ENCODE assay signal across 8 cellular contexts in genomic region chr12:96120359-96121100, GRCh38.
DNase-seq lines count a peak whose midpoint lies in the region; ATAC-seq and TF ChIP-seq lines count a peak whose summit lies in the region.

No MANE protein-coding gene starts in this region.

- H3K79me2 ChIP-seq in DND-41 (ENCODE audit: insufficient read depth, low read length): no peaks in the 10 kb centered on the region

- H3K4me3 ChIP-seq in DND-41 (ENCODE audit: low read depth in 1 of 2, low read length in 2 of 2): no peak overlapping the region
- H3K4me3 ChIP-seq in coronary artery: no peak overlapping the region

- H2AFZ ChIP-seq in DND-41 (ENCODE audit: low read depth, low read length): no peak overlapping the region

- no peaks in the 10 kb centered on the region for H3K9me3 ChIP-seq in DND-41 (ENCODE audit: insufficient read depth, low read length, severe bottlenecking)

- no peak overlapping the region for H3K4me3 Mint-ChIP-seq in effector memory CD8-positive, alpha-beta T cell

- peaks cover 6 to 7% of the 10 kb centered on the region in 2 donors for H3K4me1 Mint-ChIP-seq in effector memory CD8-positive, alpha-beta T cell (ENCODE audit: low read depth in 2 of 2)

- no peak overlapping the region for H3K9ac ChIP-seq in DND-41 (ENCODE audit: low read depth, low read length)

- no peaks in the 10 kb centered on the region for H3K9me3 Mint-ChIP-seq in effector memory CD8-positive, alpha-beta T cell

- peaks cover 2% of the 10 kb centered on the region for H3K27me3 ChIP-seq in DND-41 (ENCODE audit: insufficient read depth, low read length, poor library complexity)

- TF ChIP-seq CTCF in DND-41 (IDR thresholded peaks at IDR 0.05; ENCODE audit: borderline replicate concordance, extremely low read depth, low read length, poor library complexity, severe bottlenecking) (no peak), coronary artery (IDR thresholded peaks at IDR 0.05) (no peak)

- H3K36me3 Mint-ChIP-seq in effector memory CD8-positive, alpha-beta T cell (ENCODE audit: insufficient read depth): no peaks in the 10 kb centered on the region

- H4K20me1 ChIP-seq in DND-41 (ENCODE audit: insufficient read depth, low read length): no peaks in the 10 kb centered on the region

- no peak overlapping the region for H3K27ac Mint-ChIP-seq in effector memory CD8-positive, alpha-beta T cell

- DNase-seq in DND-41: no peak
- DNase-seq in effector memory CD8-positive, alpha-beta T cell: no peak
- no peak for DNase-seq in coronary artery (ENCODE audit: low spot score)
- no peak for DNase-seq in DMS79 treated with DMSO at 0.1 percent for 48 hours (lab: John Stamatoyannopoulos, UW)
- no peak for DNase-seq in activated T-cell treated with anti-CD3 and anti-CD28 coated beads, Interleukin-2, amount 50 U/mL, for 1 hour

- 0 out of 3 replicates have a peak, but pooled peaks have one; percentile 37 for ATAC-seq in DND-41 (ENCODE audit: insufficient read depth, low read depth)
- peak; percentile 66 for ATAC-seq in GM21367 (IDR thresholded peaks at IDR 0.05; ENCODE audit: unreplicated experiment)
- ATAC-seq in HG03520 (IDR thresholded peaks at IDR 0.05; ENCODE audit: unreplicated experiment): peak; percentile 70
- ATAC-seq in effector memory CD8-positive, alpha-beta T cell (replicated peaks): peak; percentile 52
- ATAC-seq in HG02970 (IDR thresholded peaks at IDR 0.05; ENCODE audit: low FRiP score, unreplicated experiment): no peak

- H3K4me2 ChIP-seq in DND-41 (ENCODE audit: insufficient read depth, low read length): no peak overlapping the region

- H3K4me1 ChIP-seq in DND-41 (ENCODE audit: insufficient read depth, low read length): no peaks in the 10 kb centered on the region

- no peaks in the 10 kb centered on the region for H3K36me3 ChIP-seq in DND-41 (ENCODE audit: insufficient read depth, low read length)

- H3K27ac ChIP-seq in DND-41 (ENCODE audit: low read length): no peak overlapping the region
- no peak overlapping the region for H3K27ac ChIP-seq in coronary artery

- H3K27me3 Mint-ChIP-seq in effector memory CD8-positive, alpha-beta T cell: peaks cover 0 to 4% of the 10 kb centered on the region in 2 donors
